25 cellular contexts compared by ENCODE assay signal in the genomic region with DNA sequence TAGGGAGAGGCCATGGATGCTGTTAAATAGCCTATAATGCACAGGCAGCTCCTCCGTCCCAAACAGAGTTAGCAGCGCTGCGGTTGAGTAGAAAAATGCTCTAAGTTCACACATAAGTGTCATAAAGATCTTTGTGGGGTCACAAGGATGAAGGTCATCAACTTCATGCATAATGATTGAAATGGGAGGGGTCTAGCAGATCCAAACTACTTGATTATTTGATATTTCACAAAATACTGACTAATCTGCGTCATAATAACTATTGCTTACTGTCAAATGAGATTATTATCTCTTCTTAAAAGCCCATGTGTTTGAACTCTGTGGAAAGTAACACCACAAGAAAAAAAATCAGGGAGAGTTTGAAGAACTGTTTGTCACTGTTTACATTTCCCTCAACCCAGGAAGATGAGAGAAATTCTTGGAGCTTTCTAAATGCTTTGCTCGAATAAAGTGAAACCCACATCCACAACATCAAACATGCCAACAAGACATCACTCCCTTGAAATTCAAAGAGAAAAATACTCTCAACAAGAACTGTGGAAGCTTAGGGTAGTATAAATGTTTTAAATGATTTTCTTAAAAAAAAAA. TPM values are rescaled to one million over a fixed set of nuclear protein-coding genes. Genes with fewer than 3 reads are reported as not detected.
A peak's percentile ranks its signal among the peaks of the same experiment; 100 is the strongest.
DNase-seq lines count a peak whose midpoint lies in the region; ATAC-seq, FAIRE-seq and TF ChIP-seq lines count a peak whose summit lies in the region.
"Had no signal": no experiment of that assay in that cellular context is flagged by ENCODE, and none has a peak within 500 bp of the region (broad histone marks: within the 10 kb centered on the region; RNA-seq: fewer than 3 reads in every experiment).

No MANE protein-coding gene starts in this region.

- TF ChIP-seq POLR2A in A549 (IDR thresholded peaks at IDR 0.05; ENCODE audit: low read length): no peak

- H3K4ac ChIP-seq in mesendoderm (ENCODE audit: low read depth, low read length): no peak overlapping the region

- no peak for FAIRE-seq in A549 (lab: Jason Lieb, UNC)
- FAIRE-seq: endometrium, G401.6 had no signal

- no peaks in the 10 kb centered on the region for H3K79me1 ChIP-seq in mesendoderm (ENCODE audit: low read length)

- H2BK15ac ChIP-seq in mesendoderm (replicated peaks; ENCODE audit: low read depth): no peak overlapping the region

- H3K18ac ChIP-seq in mesendoderm (ENCODE audit: low read length): no peak overlapping the region

- H4K5ac ChIP-seq in mesendoderm (ENCODE audit: low read length): no peak overlapping the region

- H2BK120ac ChIP-seq in mesendoderm (ENCODE audit: low read depth, low read length): no peak overlapping the region

- H3K27ac Mint-ChIP-seq in dendritic cell treated with granulocyte-macrophage colony-stimulating factor and Interleukin-4, amounts not matched to agents 40 ng/mL and 50 ng/mL, for 4 days: peak overlapping the region; percentile 25
- no peak overlapping the region for H3K27ac Mint-ChIP-seq in endodermal cell
- H3K27ac Mint-ChIP-seq: activated CD8-positive, alpha-beta T cell treated with anti-CD3 and anti-CD28 coated beads for 36 hours; B cell had no signal

- H3K4me1 ChIP-seq in A549 (peaks cover 32% of the 10 kb centered on the region), SJSA1 (replicated peaks) (peaks cover 35% of the 10 kb centered on the region), mesendoderm (ENCODE audit: control insufficient read depth, low read depth, low read length) (no peaks in the 10 kb centered on the region), endodermal cell (ENCODE audit: control insufficient read depth, insufficient read depth, low read length) (no peaks in the 10 kb centered on the region)

- intact Hi-C loops in dendritic cell treated with granulocyte-macrophage colony-stimulating factor and Interleukin-4, amounts not matched to agents 40 ng/mL and 50 ng/mL, for 4 days (cut with micrococcal nuclease): loop anchor here (2.0 to 5.0 kb wide), 2 partner anchors 20 to 787 kb away; no protein-coding TSS in a partner anchor

- H3K27me3 Mint-ChIP-seq in dendritic cell treated with granulocyte-macrophage colony-stimulating factor and Interleukin-4, amounts not matched to agents 40 ng/mL and 50 ng/mL, for 4 days: no peaks in the 10 kb centered on the region
- no peaks in the 10 kb centered on the region for H3K27me3 Mint-ChIP-seq in endodermal cell (ENCODE audit: insufficient read depth)
- H3K27me3 Mint-ChIP-seq: activated CD8-positive, alpha-beta T cell treated with anti-CD3 and anti-CD28 coated beads for 36 hours; B cell had no signal

- POLR2A ChIA-PET in A549 (lab: Yijun Ruan, JAX): no interaction called here

- no peak overlapping the region for H3K4me3 ChIP-seq in A549
- no peak overlapping the region for H3K4me3 ChIP-seq in SJSA1
- H3K4me3 ChIP-seq in mesendoderm (ENCODE audit: low read length): no peak overlapping the region
- H3K4me3 ChIP-seq in endodermal cell (ENCODE audit: low read length): no peak overlapping the region
- H3K4me3 ChIP-seq: lower lobe of right lung, thoracic aorta had no signal

- H3K9me3 Mint-ChIP-seq in dendritic cell treated with granulocyte-macrophage colony-stimulating factor and Interleukin-4, amounts not matched to agents 40 ng/mL and 50 ng/mL, for 4 days: no peaks in the 10 kb centered on the region
- no peaks in the 10 kb centered on the region for H3K9me3 Mint-ChIP-seq in endodermal cell
- H3K9me3 Mint-ChIP-seq: activated CD8-positive, alpha-beta T cell treated with anti-CD3 and anti-CD28 coated beads for 36 hours; CD8-positive, alpha-beta memory T cell; neural crest cell had no signal

- no peak overlapping the region for H3K56ac ChIP-seq in mesendoderm (ENCODE audit: low read length)

- DNase-seq in A549 (ENCODE audit: low read depth in 1 of 2, low spot score in 1 of 2) (no peak), SJSA1 (ENCODE audit: low read depth in 1 of 2, low spot score in 2 of 2) (peak in 1 of 2 experiments; percentile 44), mesendoderm (peak; percentile 52), COR-L47 (lab: John Stamatoyannopoulos, UW) (no peak), endodermal cell (no peak), cerebellum (ENCODE audit: low spot score) (no peak)
- DNase-seq: activated CD8-positive, alpha-beta T cell treated with anti-CD3 and anti-CD28 coated beads for 36 hours; activated gamma-delta T cell treated with Interleukin-2 at 50 U/mL for 16 hours; CD8-positive, alpha-beta memory T cell; dermis blood vessel endothelial cell; Kasumi-1; kidney glomerular epithelial cell; lower lobe of right lung; NCI-H446 treated with DMSO at 0.1 percent for 48 hours; posterior cingulate gyrus; stimulated activated naive CD4-positive, alpha-beta T cell treated with Interleukin-2 at 50 U/mL for 16 hours; T-helper 2 cell had no signal

- H3K36me3 ChIP-seq in SJSA1: no peaks in the 10 kb centered on the region
- H3K36me3 ChIP-seq in mesendoderm (ENCODE audit: control insufficient read depth, insufficient read depth, low read length): no peaks in the 10 kb centered on the region
- no peaks in the 10 kb centered on the region for H3K36me3 ChIP-seq in endodermal cell (ENCODE audit: control insufficient read depth, insufficient read depth, low read length)
- H3K36me3 ChIP-seq: lower lobe of right lung, thoracic aorta had no signal

- WGBS in A549 (ENCODE audit: missing lambda C conversion rate): 75% methylated on average over 5 of the region's 5 CpGs
- no CpG with 5 or more reads among the region's 5 CpGs for WGBS in mesendoderm (ENCODE audit: extremely low coverage, insufficient coverage, low lambda C conversion rate)
- WGBS in endodermal cell (ENCODE audit: insufficient coverage in 1 of 2, insufficient read length in 1 of 2), 2 experiments: 87 to 100% methylated on average over 1 to 5 of the region's 5 CpGs

- no peak overlapping the region for H2AK5ac ChIP-seq in mesendoderm (ENCODE audit: low read length)

- peak overlapping the region; percentile 48 for H3K4me2 ChIP-seq in A549
- H3K4me2 ChIP-seq in mesendoderm (ENCODE audit: low read length): no peak overlapping the region

- no peaks in the 10 kb centered on the region for H3K79me2 ChIP-seq in mesendoderm (ENCODE audit: control insufficient read depth, insufficient read depth, low read length)

- no peaks in the 10 kb centered on the region for H3K36me3 Mint-ChIP-seq in dendritic cell treated with granulocyte-macrophage colony-stimulating factor and Interleukin-4, amounts not matched to agents 40 ng/mL and 50 ng/mL, for 4 days (ENCODE audit: low read depth)
- H3K36me3 Mint-ChIP-seq in endodermal cell (ENCODE audit: low read depth): no peaks in the 10 kb centered on the region
- H3K36me3 Mint-ChIP-seq: CD8-positive, alpha-beta memory T cell had no signal

- H3K9ac ChIP-seq in mesendoderm (ENCODE audit: low read length): no peak overlapping the region
- no peak overlapping the region for H3K9ac ChIP-seq in endodermal cell (ENCODE audit: extremely low read depth, low read length, poor library complexity, severe bottlenecking)

- no peak for ATAC-seq in A549
- no peak for ATAC-seq in GM21423 (IDR thresholded peaks at IDR 0.05; ENCODE audit: unreplicated experiment)
- ATAC-seq: activated CD8-positive, alpha-beta T cell treated with anti-CD3 and anti-CD28 coated beads for 36 hours; SK-N-SH treated with all-trans-retinoic acid at 6 μM for 48 hours had no signal

- no peak for TF ChIP-seq EP300 in A549 (IDR thresholded peaks at IDR 0.05)

- no peaks in the 10 kb centered on the region for H3K9me3 ChIP-seq in A549
- no peaks in the 10 kb centered on the region for H3K9me3 ChIP-seq in SJSA1 (replicated peaks)
- H3K9me3 ChIP-seq in endodermal cell (ENCODE audit: control insufficient read depth, low read length): no peaks in the 10 kb centered on the region
- H3K9me3 ChIP-seq: lower lobe of right lung, thoracic aorta had no signal

- CTCF ChIA-PET in A549 (lab: Yijun Ruan, JAX): interaction anchor here (1.6 kb wide), 1 partner anchor 679 kb away, joined by 5 read pairs; no protein-coding TSS in a partner anchor

- no peak for TF ChIP-seq RAD21 in A549 (conservative IDR thresholded peaks at IDR 0.05 in 1 of 2, IDR thresholded peaks at IDR 0.05 in 1 of 2)

- H3K27ac ChIP-seq in A549 (no peak overlapping the region), SJSA1 (peak overlapping the region; percentile 30), mesendoderm (ENCODE audit: low read depth, low read length) (no peak overlapping the region), endodermal cell (ENCODE audit: low read depth, low read length) (no peak overlapping the region)
- H3K27ac ChIP-seq: lower lobe of right lung, thoracic aorta had no signal

- H3K4me1 Mint-ChIP-seq in dendritic cell treated with granulocyte-macrophage colony-stimulating factor and Interleukin-4, amounts not matched to agents 40 ng/mL and 50 ng/mL, for 4 days (ENCODE audit: low read depth): peaks cover 33% of the 10 kb centered on the region
- H3K4me1 Mint-ChIP-seq in endodermal cell: peaks cover 10% of the 10 kb centered on the region

- H3K23ac ChIP-seq in mesendoderm (ENCODE audit: low read length): no peak overlapping the region

- no peak overlapping the region for H4K8ac ChIP-seq in mesendoderm (ENCODE audit: low read depth, low read length)

- no peak overlapping the region for H3K4me3 Mint-ChIP-seq in dendritic cell treated with granulocyte-macrophage colony-stimulating factor and Interleukin-4, amounts not matched to agents 40 ng/mL and 50 ng/mL, for 4 days
- no peak overlapping the region for H3K4me3 Mint-ChIP-seq in endodermal cell
- H3K4me3 Mint-ChIP-seq: activated CD8-positive, alpha-beta T cell treated with anti-CD3 and anti-CD28 coated beads for 36 hours; B cell; CD8-positive, alpha-beta memory T cell; neural crest cell had no signal

- TF ChIP-seq CTCF in A549 (IDR thresholded peaks at IDR 0.05) (no peak), endodermal cell (conservative IDR thresholded peaks at IDR 0.05) (no peak)

- no peak overlapping the region for H2BK5ac ChIP-seq in mesendoderm (ENCODE audit: low read length)

- H3K27me3 ChIP-seq in SJSA1 (replicated peaks) (no peaks in the 10 kb centered on the region), mesendoderm (ENCODE audit: insufficient read depth, low read length, poor library complexity) (no peaks in the 10 kb centered on the region), endodermal cell (ENCODE audit: control insufficient read depth, insufficient read depth, low read length, poor library complexity, severe bottlenecking) (no peaks in the 10 kb centered on the region)

TF ChIP-seq in A549, 52 proteins besides CTCF, POLR2A, EP300 and RAD21 (continues in another document):
- no peak for TF ChIP-seq HOXA7 (CRISPR knock-in tag; IDR thresholded peaks at IDR 0.05)

RNA-seq across cellular contexts. Expression of a gene that starts 50.5 kb away (rescaled TPM):
- 42.4 and 42.5 TPM in 2 replicates for polyA plus RNA-seq in A549 (2011; rRNA removed)
- 16.1 and 22.3 TPM in 2 replicates for polyA plus RNA-seq in A549 (2012; cell fraction: cytosol; rRNA removed)
- 8.7 and 10.5 TPM in 2 replicates for polyA plus RNA-seq in A549 (2012; cell fraction: nucleus; rRNA removed)
- polyA plus RNA-seq in A549 (2017; fragmentation: RNase III; extraction: RNeasy Plus Mini Kit Qiagen cat#74134 plus additional on column Dnase treatment): 14.3 to 14.7 TPM (median 14.6 TPM) in 3 replicates
- polyA minus RNA-seq in A549 (2011; rRNA and poly(A)+ RNA removed): 128 and 198 TPM in 2 replicates
- 25.0 and 63.0 TPM in 2 replicates for total RNA-seq in SJSA1 (2014; rRNA removed; shearing (Covaris generic))
- 42.3 TPM for polyA plus RNA-seq in mesendoderm (2013, experiment 1 of 2)
- polyA plus RNA-seq in mesendoderm (2013, experiment 2 of 2): 46.2 TPM
- total RNA-seq in endodermal cell: 100 to 1,000 TPM in 1 of 2 donors, 10 to 100 TPM in 1; 87.1 to 105 TPM
- 81.8 TPM for polyA plus RNA-seq in endodermal cell (2013, experiment 1 of 2)
- polyA plus RNA-seq in endodermal cell (2013, experiment 2 of 2): 73.3 TPM
- 99.1 TPM for total RNA-seq in cerebellum
